In genomic region chr2:201984800-201985525, GRCh38 we compare ENCODE assay signal across 1 cellular context.
TF ChIP-seq lines count a peak whose summit lies in the region.

No MANE protein-coding gene starts in this region.

TF ChIP-seq in HepG2, 621 proteins besides CTCF, POLR2A, EP300 and RAD21 (continued from another document):
- TF ChIP-seq UBTF (CRISPR knock-in tag; IDR thresholded peaks at IDR 0.05) (0 out of 2 replicates have a peak, but pooled peaks have one; percentile 5), RXRA (CRISPR knock-in tag; IDR thresholded peaks at IDR 0.05) (0 out of 2 replicates have a peak, but pooled peaks have one; percentile 19), SALL1 (CRISPR knock-in tag; IDR thresholded peaks at IDR 0.05) (0 out of 2 replicates have a peak, but pooled peaks have one; percentile 22)
